ENCODE assay signal across 8 cellular contexts in genomic region chr7:81845628-81846259, GRCh38.
DNase-seq lines count a peak whose midpoint lies in the region; ATAC-seq, FAIRE-seq and TF ChIP-seq lines count a peak whose summit lies in the region.
"Had no signal": no experiment of that assay in that cellular context is flagged by ENCODE, and none has a peak within 500 bp of the region (broad histone marks: within the 10 kb centered on the region; RNA-seq: fewer than 3 reads in every experiment).

No MANE protein-coding gene starts in this region.

- no peak overlapping the region for H3K27ac ChIP-seq in naive thymus-derived CD4-positive, alpha-beta T cell (ENCODE audit: low read depth, low read length)
- H3K27ac ChIP-seq: SK-N-MC had no signal

- CTCF ChIA-PET in naive thymus-derived CD4-positive, alpha-beta T cell (lab: Charles Lee): no interaction called here

- ATAC-seq in GM19438 (IDR thresholded peaks at IDR 0.05; ENCODE audit: low read depth, unreplicated experiment): peak; percentile 75
- ATAC-seq in HG03135 (IDR thresholded peaks at IDR 0.05; ENCODE audit: unreplicated experiment): peak; percentile 94
- ATAC-seq in naive thymus-derived CD4-positive, alpha-beta T cell: peak; percentile 47
- ATAC-seq in stimulated activated effector memory CD8-positive, alpha-beta T cell treated with anti-CD3 and anti-CD28 coated beads, Interleukin-12 subunit alpha, Interleukin-12 subunit beta, amount 100 ng/mL, for 72 hours: no peak

- FAIRE-seq in urothelium cell line (lab: Jason Lieb, UNC): no peak

- H3K36me3 Mint-ChIP-seq in naive thymus-derived CD4-positive, alpha-beta T cell: no peaks in the 10 kb centered on the region
- H3K36me3 Mint-ChIP-seq in stimulated activated effector memory CD8-positive, alpha-beta T cell treated with anti-CD3 and anti-CD28 coated beads, Interleukin-12 subunit alpha, Interleukin-12 subunit beta, amount 100 ng/mL, for 72 hours: no peaks in the 10 kb centered on the region
- no peaks in the 10 kb centered on the region for H3K36me3 Mint-ChIP-seq in type B pancreatic cell

- POLR2A ChIA-PET in naive thymus-derived CD4-positive, alpha-beta T cell (lab: Charles Lee): no interaction called here

- no peaks in the 10 kb centered on the region for H3K36me3 ChIP-seq in naive thymus-derived CD4-positive, alpha-beta T cell (ENCODE audit: control insufficient read depth in 2 of 3, insufficient read depth in 3 of 3, low read length in 3 of 3)

- H3K9me3 ChIP-seq in naive thymus-derived CD4-positive, alpha-beta T cell (ENCODE audit: control insufficient read depth in 2 of 3, low read length in 3 of 3): no peaks in the 10 kb centered on the region

- no peak overlapping the region for H3K27ac Mint-ChIP-seq in naive thymus-derived CD4-positive, alpha-beta T cell
- no peak overlapping the region for H3K27ac Mint-ChIP-seq in stimulated activated effector memory CD8-positive, alpha-beta T cell treated with anti-CD3 and anti-CD28 coated beads, Interleukin-12 subunit alpha, Interleukin-12 subunit beta, amount 100 ng/mL, for 72 hours
- H3K27ac Mint-ChIP-seq in type B pancreatic cell: no peak overlapping the region

- H3K4me1 ChIP-seq in naive thymus-derived CD4-positive, alpha-beta T cell (ENCODE audit: control insufficient read depth in 2 of 2, insufficient read depth in 2 of 2, low read length in 2 of 2): no peaks in the 10 kb centered on the region

- peaks cover 0 to 24% (median 4%) of the 10 kb centered on the region in 11 donors for H3K9me3 Mint-ChIP-seq in naive thymus-derived CD4-positive, alpha-beta T cell
- H3K9me3 Mint-ChIP-seq in stimulated activated effector memory CD8-positive, alpha-beta T cell treated with anti-CD3 and anti-CD28 coated beads, Interleukin-12 subunit alpha, Interleukin-12 subunit beta, amount 100 ng/mL, for 72 hours: peaks cover 23% of the 10 kb centered on the region
- no peaks in the 10 kb centered on the region for H3K9me3 Mint-ChIP-seq in type B pancreatic cell

- no peak overlapping the region for H3K4me3 ChIP-seq in naive thymus-derived CD4-positive, alpha-beta T cell (ENCODE audit: low read length)
- H3K4me3 ChIP-seq: SK-N-MC had no signal

- DNase-seq in RPMI8226 (peak; percentile 76), type B pancreatic cell (ENCODE audit: extremely low spot score, unreplicated experiment) (no peak), urothelium cell line (ENCODE audit: low spot score) (no peak)
- no peak for DNase-seq in naive thymus-derived CD4-positive, alpha-beta T cell
- DNase-seq in stimulated activated effector memory CD8-positive, alpha-beta T cell treated with anti-CD3 and anti-CD28 coated beads, Interleukin-12 subunit alpha, Interleukin-12 subunit beta, amount 100 ng/mL, for 72 hours (ENCODE audit: low spot score in 2 of 2): no peak

- intact Hi-C loops in naive thymus-derived CD4-positive, alpha-beta T cell (cut with micrococcal nuclease): no loop called here

- peaks cover 0 to 11% (median 0%) of the 10 kb centered on the region in 7 donors for H3K4me1 Mint-ChIP-seq in naive thymus-derived CD4-positive, alpha-beta T cell
- H3K4me1 Mint-ChIP-seq in stimulated activated effector memory CD8-positive, alpha-beta T cell treated with anti-CD3 and anti-CD28 coated beads, Interleukin-12 subunit alpha, Interleukin-12 subunit beta, amount 100 ng/mL, for 72 hours: no peaks in the 10 kb centered on the region
- H3K4me1 Mint-ChIP-seq in type B pancreatic cell (ENCODE audit: unreplicated experiment): no peaks in the 10 kb centered on the region

- H3K4me3 Mint-ChIP-seq in naive thymus-derived CD4-positive, alpha-beta T cell: no peak overlapping the region
- no peak overlapping the region for H3K4me3 Mint-ChIP-seq in stimulated activated effector memory CD8-positive, alpha-beta T cell treated with anti-CD3 and anti-CD28 coated beads, Interleukin-12 subunit alpha, Interleukin-12 subunit beta, amount 100 ng/mL, for 72 hours
- no peak overlapping the region for H3K4me3 Mint-ChIP-seq in type B pancreatic cell

- no peaks in the 10 kb centered on the region for H3K27me3 Mint-ChIP-seq in naive thymus-derived CD4-positive, alpha-beta T cell
- no peaks in the 10 kb centered on the region for H3K27me3 Mint-ChIP-seq in type B pancreatic cell

- TF ChIP-seq CTCF in type B pancreatic cell (conservative IDR thresholded peaks at IDR 0.05): no peak

- H3K27me3 ChIP-seq in naive thymus-derived CD4-positive, alpha-beta T cell (ENCODE audit: control insufficient read depth in 2 of 2, insufficient read depth in 2 of 2, low read length in 2 of 2): no peaks in the 10 kb centered on the region
